ENCODE assay signal across 1 cellular context in the genomic region with DNA sequence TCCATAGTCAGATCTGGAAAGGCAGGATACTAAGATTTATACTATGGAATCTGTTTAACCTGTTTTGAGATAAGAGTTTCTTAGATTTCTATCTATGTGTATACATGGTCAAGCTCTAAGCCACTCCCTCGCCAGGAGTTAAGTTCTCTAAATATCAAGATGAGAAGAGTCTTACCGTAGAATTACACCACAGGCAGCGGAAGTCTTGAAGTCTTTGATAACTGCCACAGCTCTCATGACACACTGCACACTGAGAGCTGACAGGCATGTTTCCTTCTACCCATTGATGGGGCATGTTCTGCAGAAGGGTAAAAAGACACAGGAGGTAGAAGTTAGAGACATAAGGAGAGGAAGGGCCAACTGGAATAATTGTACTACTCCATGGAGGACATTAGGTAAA.
TF ChIP-seq lines count a peak whose summit lies in the region.

No MANE protein-coding gene starts in this region.

TF ChIP-seq in IMR-90, 13 proteins besides CTCF, POLR2A, EP300 and RAD21:
- TF ChIP-seq RFX5 (IDR thresholded peaks at IDR 0.05; ENCODE audit: low read depth, low read length), result no peak
TF ChIP-seq in IMR-90: peak in this region for 0.
